Comparison of ENCODE assay signal across 12 cellular contexts in genomic region chr11:44625759-44626523, GRCh38.
DNase-seq lines count a peak whose midpoint lies in the region; ATAC-seq and TF ChIP-seq lines count a peak whose summit lies in the region.
"Had no signal": no experiment of that assay in that cellular context is flagged by ENCODE, and none has a peak within 500 bp of the region (broad histone marks: within the 10 kb centered on the region; RNA-seq: fewer than 3 reads in every experiment).

No MANE protein-coding gene starts in this region.

- H3K4me1 Mint-ChIP-seq in endodermal cell, result no peaks in the 10 kb centered on the region

- no peak for TF ChIP-seq POLR2A in esophagus squamous epithelium (IDR thresholded peaks at IDR 0.05)

- no peak overlapping the region for H3K4me3 Mint-ChIP-seq in endodermal cell
- H3K4me3 Mint-ChIP-seq: activated CD4-positive, alpha-beta T cell treated with anti-CD3 and anti-CD28 coated beads for 36 hours had no signal

- no peak overlapping the region for H3K27ac ChIP-seq in endodermal cell (ENCODE audit: low read depth, low read length)
- H3K27ac ChIP-seq in stomach smooth muscle (ENCODE audit: low read length), result peak overlapping the region; percentile 89
- H3K27ac ChIP-seq in esophagus squamous epithelium, result no peak overlapping the region

- H3K4me1 ChIP-seq in endodermal cell (ENCODE audit: control insufficient read depth, insufficient read depth, low read length), result no peaks in the 10 kb centered on the region
- peaks cover 61% of the 10 kb centered on the region for H3K4me1 ChIP-seq in stomach smooth muscle (ENCODE audit: control insufficient read depth, insufficient read depth, low read length)
- H3K4me1 ChIP-seq in esophagus squamous epithelium, result peaks cover 5 to 53% (median 18%) of the 10 kb centered on the region in 3 donors

- peaks cover 2% of the 10 kb centered on the region for H3K9me3 Mint-ChIP-seq in endodermal cell

- no peaks in the 10 kb centered on the region for H3K9me3 ChIP-seq in endodermal cell (ENCODE audit: control insufficient read depth, low read length)
- H3K9me3 ChIP-seq in stomach smooth muscle (ENCODE audit: control insufficient read depth in 2 of 2, low read length in 2 of 2), result peaks cover 0 to 5% of the 10 kb centered on the region in 2 donors
- H3K9me3 ChIP-seq in esophagus squamous epithelium, result no peaks in the 10 kb centered on the region

- no peaks in the 10 kb centered on the region for H3K36me3 ChIP-seq in endodermal cell (ENCODE audit: control insufficient read depth, insufficient read depth, low read length)
- H3K36me3 ChIP-seq in stomach smooth muscle (ENCODE audit: control insufficient read depth in 2 of 2, insufficient read depth in 2 of 2, low read length in 2 of 2), result no peaks in the 10 kb centered on the region
- H3K36me3 ChIP-seq in esophagus squamous epithelium, result peaks cover 0 to 13% (median 0%) of the 10 kb centered on the region in 3 donors

- H3K27ac Mint-ChIP-seq in endodermal cell, result no peak overlapping the region
- H3K27ac Mint-ChIP-seq: activated CD4-positive, alpha-beta T cell treated with anti-CD3 and anti-CD28 coated beads for 36 hours had no signal

- TF ChIP-seq CTCF in endodermal cell (conservative IDR thresholded peaks at IDR 0.05) (no peak), esophagus squamous epithelium (IDR thresholded peaks at IDR 0.05) (no peak)

- WGBS in endodermal cell (ENCODE audit: insufficient coverage in 1 of 2, insufficient read length in 1 of 2), 2 experiments, result 89 to 90% methylated on average over 6 to 7 of the region's 7 CpGs
- WGBS in esophagus squamous epithelium, 2 donors, result 68 to 77% methylated on average over 5 to 6 of the region's 7 CpGs

- DNase-seq in activated effector memory CD4-positive, alpha-beta T cell treated with anti-CD3 and anti-CD28 coated beads, Interleukin-2, amount 50 U/mL, for 16 hours, result peak; percentile 64
- DNase-seq in activated effector memory CD4-positive, alpha-beta T cell treated with Interleukin-2 at 50 U/mL for 16 hours, result no peak
- DNase-seq in NOMO-1 treated with DMSO at 0.1 percent for 48 hours (lab: John Stamatoyannopoulos, UW; ENCODE audit: unreplicated experiment) (peak; percentile 89), endodermal cell (peak; percentile 41), esophagus squamous epithelium (lab: John Stamatoyannopoulos, UW) (no peak)
- DNase-seq: activated CD4-positive, alpha-beta T cell treated with anti-CD3 and anti-CD28 coated beads for 36 hours; hypothalamus; mesendoderm; NCI-H2171 treated with DMSO at 0.1 percent for 48 hours had no signal

- H3K27me3 ChIP-seq in endodermal cell (ENCODE audit: control insufficient read depth, insufficient read depth, low read length, poor library complexity, severe bottlenecking) (peaks cover 11% of the 10 kb centered on the region), stomach smooth muscle (ENCODE audit: control insufficient read depth in 1 of 2, insufficient read depth in 2 of 2, low read length in 2 of 2) (no peaks in the 10 kb centered on the region), esophagus squamous epithelium (no peaks in the 10 kb centered on the region)

- no peak overlapping the region for H3K9ac ChIP-seq in endodermal cell (ENCODE audit: extremely low read depth, low read length, poor library complexity, severe bottlenecking)
- no peak overlapping the region for H3K9ac ChIP-seq in stomach smooth muscle (ENCODE audit: low read length in 2 of 2)

- no peaks in the 10 kb centered on the region for H3K36me3 Mint-ChIP-seq in endodermal cell (ENCODE audit: low read depth)

- H3K27me3 Mint-ChIP-seq in endodermal cell (ENCODE audit: insufficient read depth), result peaks cover 19% of the 10 kb centered on the region
- H3K27me3 Mint-ChIP-seq: activated CD4-positive, alpha-beta T cell treated with anti-CD3 and anti-CD28 coated beads for 36 hours had no signal

- ATAC-seq in GM21737 (IDR thresholded peaks at IDR 0.05; ENCODE audit: unreplicated experiment) (no peak), HG03378 (IDR thresholded peaks at IDR 0.05; ENCODE audit: unreplicated experiment) (no peak)
- ATAC-seq: activated CD4-positive, alpha-beta T cell treated with anti-CD3 and anti-CD28 coated beads for 36 hours had no signal

- H3K4me3 ChIP-seq in endodermal cell (ENCODE audit: low read length) (no peak overlapping the region), stomach smooth muscle (ENCODE audit: low read length in 2 of 2) (no peak overlapping the region), esophagus squamous epithelium (no peak overlapping the region)

- intact Hi-C loops in esophagus squamous epithelium (cut with DNase I), result loop anchor here (10.0 kb wide), 1 partner anchor 99 kb away; the partner anchor contains the start of gene TSPAN18

Comparison
In these comparisons a context has a peak if more than half of its experiments do, and no peak if none do; other contexts are left out.
1. DNase-seq: peak in activated effector memory CD4-positive, alpha-beta T cell treated with anti-CD3 and anti-CD28 coated beads, Interleukin-2, amount 50 U/mL, for 16 hours (single experiment), NOMO-1 treated with DMSO at 0.1 percent for 48 hours (single experiment) and endodermal cell (single experiment); none in activated effector memory CD4-positive, alpha-beta T cell treated with Interleukin-2 at 50 U/mL for 16 hours (single experiment) and esophagus squamous epithelium (single experiment).